Comparison of ENCODE assay signal across 29 cellular contexts in the genomic region with DNA sequence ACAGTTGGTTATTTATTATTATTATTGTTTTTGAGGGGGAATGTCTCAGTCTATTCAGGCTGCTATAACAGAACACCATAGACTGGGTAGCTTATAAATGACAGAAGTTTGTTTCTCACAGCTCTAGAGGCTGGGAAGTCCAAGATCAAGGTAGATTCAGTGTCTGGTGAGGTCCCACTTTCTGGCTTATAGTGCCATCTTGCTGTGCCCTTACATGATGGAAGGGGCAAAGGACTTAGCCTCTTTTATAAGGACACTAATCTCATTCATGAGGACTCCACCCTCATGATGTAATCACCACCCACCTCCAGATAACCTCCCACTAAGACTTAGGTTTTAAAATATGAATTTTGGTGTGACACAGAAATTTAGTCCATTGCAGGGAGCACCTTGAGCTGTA.
"Had no signal": no experiment of that assay in that cellular context is flagged by ENCODE, and none has a peak within 500 bp of the region (broad histone marks: within the 10 kb centered on the region; RNA-seq: fewer than 3 reads in every experiment).

No MANE protein-coding gene starts in this region.

- H3K9me3 ChIP-seq: MG63 had no signal

- H3K4me3 ChIP-seq: cardiac muscle cell, K562, MG63, PC-9 had no signal

- H3K4me2 ChIP-seq: PC-9 had no signal

- H3K27me3 ChIP-seq: cardiac muscle cell, MG63 had no signal

- H2AFZ ChIP-seq: PC-9 had no signal

- DNase-seq: activated CD4-positive, alpha-beta T cell treated with anti-CD3 and anti-CD28 coated beads, Interleukin-2, amount 10 ng/mL, durations not matched to agents 24 days and 14 days; activated CD4-positive, alpha-beta T cell treated with anti-CD3 and anti-CD28 coated beads, Interleukin-2, amount 50 U/mL, for 48 hours; activated CD8-positive, alpha-beta T cell treated with anti-CD3 and anti-CD28 coated beads, Interleukin-2, amount 10 ng/mL, durations not matched to agents 7 days and 5 days; activated naive CD4-positive, alpha-beta T cell treated with anti-CD3 and anti-CD28 coated beads, Interleukin-2, amount 10 ng/mL, durations not matched to agents 7 days and 5 days; activated naive CD8-positive, alpha-beta T cell treated with anti-CD3 and anti-CD28 coated beads for 36 hours; activated T-cell treated with anti-CD3 and anti-CD28 coated beads, Interleukin-2, amount 50 U/mL, for 4 hours; amniotic stem cell; aorta; Karpas-422; MG63; NCI-H1048; NCI-H1105 treated with DMSO at 0.1 percent for 48 hours; NCI-H1436 treated with DMSO at 0.1 percent for 48 hours; NCI-H1694 treated with DMSO at 0.1 percent for 48 hours; NCI-H2029; NCI-H345; NCI-H748 treated with DMSO at 0.1 percent for 48 hours; PC-9; SIG-M5; T-helper 1 cell; T-helper 2 cell; T-helper 9 cell; WERI-Rb-1 had no signal

- H3K36me3 ChIP-seq: cardiac muscle cell, MG63, WERI-Rb-1 had no signal

- H3K27ac ChIP-seq: cardiac muscle cell, PC-9, RWPE1, WERI-Rb-1 had no signal

- ATAC-seq: activated CD8-positive, alpha-beta T cell treated with anti-CD3 and anti-CD28 coated beads, Interleukin-2, amount 10 ng/mL, durations not matched to agents 7 days and 5 days; activated T-cell treated with anti-CD3 and anti-CD28 coated beads, Interleukin-2, amount 50 U/mL, for 4 hours; K562; Right ventricle myocardium inferior; SK-N-SH treated with all-trans-retinoic acid at 6 μM for 48 hours had no signal

- FAIRE-seq: K562, RCC 7860 had no signal
